Comparison of ENCODE assay signal across 8 cellular contexts in the genomic region with DNA sequence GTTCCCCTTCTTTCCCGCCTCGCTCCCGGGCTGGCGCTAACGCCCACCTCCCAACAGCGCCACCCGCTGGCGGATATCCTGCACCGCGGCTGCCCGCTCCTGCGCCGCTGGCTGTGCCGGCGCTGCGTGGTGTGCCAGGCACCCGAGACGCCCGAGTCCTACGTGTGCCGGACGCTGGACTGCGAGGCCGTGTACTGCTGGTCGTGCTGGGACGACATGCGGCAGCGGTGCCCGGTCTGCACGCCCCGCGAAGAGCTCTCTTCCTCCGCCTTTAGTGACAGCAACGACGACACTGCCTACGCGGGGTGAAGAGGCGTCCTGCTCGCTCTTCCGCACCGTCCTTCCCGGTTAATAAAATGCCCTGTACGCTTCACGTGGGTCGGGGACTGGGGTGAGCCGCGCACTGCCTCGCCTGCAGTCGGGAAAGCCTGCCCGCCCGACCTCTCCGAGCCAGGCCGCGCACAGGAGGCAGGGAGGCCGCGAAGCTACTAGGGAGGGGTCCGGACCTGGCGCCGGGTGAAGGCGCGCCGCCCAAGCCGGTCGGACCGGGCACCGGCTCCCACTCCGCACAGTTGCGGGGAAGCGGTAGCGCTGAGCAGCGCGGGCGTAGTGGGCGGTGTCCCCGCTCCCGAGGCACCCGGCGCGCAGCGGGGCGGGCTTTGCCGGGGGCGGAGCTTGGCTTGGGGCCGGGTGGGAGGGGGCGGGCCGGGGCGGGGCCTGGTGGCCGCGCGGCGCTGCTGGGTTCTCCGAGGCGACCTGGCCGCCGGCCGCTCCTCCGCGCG. TPM values are rescaled to one million over a fixed set of nuclear protein-coding genes. Genes with fewer than 3 reads are reported as not detected.
DNase-seq lines count a peak whose midpoint lies in the region; TF ChIP-seq lines count a peak whose summit lies in the region.

A gene with protein sequence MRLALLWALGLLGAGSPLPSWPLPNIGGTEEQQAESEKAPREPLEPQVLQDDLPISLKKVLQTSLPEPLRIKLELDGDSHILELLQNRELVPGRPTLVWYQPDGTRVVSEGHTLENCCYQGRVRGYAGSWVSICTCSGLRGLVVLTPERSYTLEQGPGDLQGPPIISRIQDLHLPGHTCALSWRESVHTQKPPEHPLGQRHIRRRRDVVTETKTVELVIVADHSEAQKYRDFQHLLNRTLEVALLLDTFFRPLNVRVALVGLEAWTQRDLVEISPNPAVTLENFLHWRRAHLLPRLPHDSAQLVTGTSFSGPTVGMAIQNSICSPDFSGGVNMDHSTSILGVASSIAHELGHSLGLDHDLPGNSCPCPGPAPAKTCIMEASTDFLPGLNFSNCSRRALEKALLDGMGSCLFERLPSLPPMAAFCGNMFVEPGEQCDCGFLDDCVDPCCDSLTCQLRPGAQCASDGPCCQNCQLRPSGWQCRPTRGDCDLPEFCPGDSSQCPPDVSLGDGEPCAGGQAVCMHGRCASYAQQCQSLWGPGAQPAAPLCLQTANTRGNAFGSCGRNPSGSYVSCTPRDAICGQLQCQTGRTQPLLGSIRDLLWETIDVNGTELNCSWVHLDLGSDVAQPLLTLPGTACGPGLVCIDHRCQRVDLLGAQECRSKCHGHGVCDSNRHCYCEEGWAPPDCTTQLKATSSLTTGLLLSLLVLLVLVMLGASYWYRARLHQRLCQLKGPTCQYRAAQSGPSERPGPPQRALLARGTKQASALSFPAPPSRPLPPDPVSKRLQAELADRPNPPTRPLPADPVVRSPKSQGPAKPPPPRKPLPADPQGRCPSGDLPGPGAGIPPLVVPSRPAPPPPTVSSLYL (plus strand): TSS at position 757 of the 782 bp plus-strand sequence. CDS start 71 bp downstream, outside the sequence.

- intact Hi-C loops in uterus (cut with DNase I; ENCODE audit: low total_unique reads), result no loop called here

- peak within 1 kb of the TSS; percentile 85 for H3K4me3 Mint-ChIP-seq in T-helper 1 cell treated with Interleukin-12 subunit alpha and Interleukin-12 subunit beta and Interleukin-4 antibody, amounts not matched to agents 30 μg/mL and 1 μg/mL, for 36 hours

- peak; percentile 88 to 96 for TF ChIP-seq CTCF in right atrium auricular region (IDR thresholded peaks at IDR 0.05)
- TF ChIP-seq CTCF in uterus (IDR thresholded peaks at IDR 0.05), result peak; percentile 66 to 89 (median 86)

- H3K9me3 Mint-ChIP-seq in T-helper 1 cell treated with Interleukin-12 subunit alpha and Interleukin-12 subunit beta and Interleukin-4 antibody, amounts not matched to agents 30 μg/mL and 1 μg/mL, for 36 hours, result no peaks in the 10 kb centered on the region

- H3K9me3 ChIP-seq in right atrium auricular region (no peaks in the 10 kb centered on the region), uterus (no peaks in the 10 kb centered on the region)

- peaks cover 0 to 37% of the 10 kb centered on the region in 2 donors for H3K4me1 ChIP-seq in right atrium auricular region
- no peaks in the 10 kb centered on the region for H3K4me1 ChIP-seq in uterus

- peaks cover 25% of the 10 kb centered on the region for H3K4me1 Mint-ChIP-seq in T-helper 1 cell treated with Interleukin-12 subunit alpha and Interleukin-12 subunit beta and Interleukin-4 antibody, amounts not matched to agents 30 μg/mL and 1 μg/mL, for 36 hours (ENCODE audit: low read depth)

- H3K36me3 Mint-ChIP-seq in T-helper 1 cell treated with Interleukin-12 subunit alpha and Interleukin-12 subunit beta and Interleukin-4 antibody, amounts not matched to agents 30 μg/mL and 1 μg/mL, for 36 hours (ENCODE audit: low read depth), result peaks cover 2% of the 10 kb centered on the region

- peaks cover 18% of the 10 kb centered on the region for H3K27me3 ChIP-seq in H7 (ENCODE audit: control insufficient read depth, insufficient read depth, low read length)
- no peaks in the 10 kb centered on the region for H3K27me3 ChIP-seq in right atrium auricular region
- no peaks in the 10 kb centered on the region for H3K27me3 ChIP-seq in uterus

- TF ChIP-seq POLR2A in uterus (IDR thresholded peaks at IDR 0.05), result peak in 1 of 2 donors; percentile 44

- H3K36me3 ChIP-seq in H7 (replicated peaks; ENCODE audit: control insufficient read depth, insufficient read depth, low read length) (no peaks in the 10 kb centered on the region), right atrium auricular region (peaks cover 14% of the 10 kb centered on the region), uterus (no peaks in the 10 kb centered on the region)

- H3K27me3 Mint-ChIP-seq in T-helper 1 cell treated with Interleukin-12 subunit alpha and Interleukin-12 subunit beta and Interleukin-4 antibody, amounts not matched to agents 30 μg/mL and 1 μg/mL, for 36 hours (ENCODE audit: low read depth), result no peaks in the 10 kb centered on the region

- peak within 1 kb of the TSS; percentile 67 for H3K4me3 ChIP-seq in H7 (ENCODE audit: insufficient read depth, low read depth, low read length)
- H3K4me3 ChIP-seq in right atrium auricular region, result peak within 1 kb of the TSS; percentile 63 to 77
- peak within 1 kb of the TSS; percentile 61 to 68 for H3K4me3 ChIP-seq in uterus

- DNase-seq in ELF-1 (ENCODE audit: low read depth, low spot score), result peak; percentile 92
- DNase-seq in H7, result peak; percentile 100
- DNase-seq in NAMALWA (ENCODE audit: low spot score), result peak; percentile 87
- DNase-seq in amygdala (lab: John Stamatoyannopoulos, UW), result peak in 52 of 56 donors; percentile 10 to 84 (median 66)
- peak; percentile 77 for DNase-seq in right atrium auricular region (ENCODE audit: low spot score)
- peak; percentile 74 for DNase-seq in putamen (ENCODE audit: low spot score)
- peak; percentile 72 to 84 for DNase-seq in uterus

- peak within 1 kb of the TSS; percentile 78 for H3K27ac Mint-ChIP-seq in T-helper 1 cell treated with Interleukin-12 subunit alpha and Interleukin-12 subunit beta and Interleukin-4 antibody, amounts not matched to agents 30 μg/mL and 1 μg/mL, for 36 hours

- H3K27ac ChIP-seq in right atrium auricular region (peak within 1 kb of the TSS; percentile 91 to 98), uterus (peak within 1 kb of the TSS; percentile 74 to 88)

RNA-seq across cellular contexts. Expression of the gene that starts here (rescaled TPM):
- 34.9 and 35.0 TPM in 2 replicates for total RNA-seq in H7 (2014; rRNA removed; shearing (Covaris generic))
- 10 to 100 TPM; 64.6 to 96.7 TPM for total RNA-seq in right atrium auricular region
- total RNA-seq in uterus, result 100 to 1,000 TPM in 3 of 4 donors, 10 to 100 TPM in 1; 58.6 to 270 (median 153) TPM

Comparison
In these comparisons a context has a peak if more than half of its experiments do, and no peak if none do; other contexts are left out.
1. Peak in every context shown above with its lines: DNase-seq, H3K4me3 ChIP-seq and H3K27ac ChIP-seq.